Comparison of ENCODE assay signal across 1 cellular context in the genomic region with DNA sequence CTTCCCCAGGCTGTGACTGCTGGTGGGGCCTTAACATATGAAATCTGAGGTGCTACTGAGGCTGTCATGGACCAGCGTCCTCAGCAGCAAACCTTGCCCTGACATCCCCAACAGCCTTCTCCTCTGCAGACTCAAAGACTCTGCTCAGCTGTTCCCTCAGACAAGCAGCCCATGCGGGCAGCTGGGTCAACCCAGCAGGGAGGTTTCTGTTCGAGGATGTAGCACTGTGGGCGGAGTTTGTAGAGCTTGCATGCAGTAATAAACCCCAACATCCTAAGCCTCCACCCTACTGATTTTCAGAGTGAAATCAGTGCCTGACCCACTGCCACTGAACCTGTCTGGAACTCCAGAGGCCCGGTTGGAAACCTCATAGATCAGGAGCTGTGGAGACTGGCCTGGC.
TF ChIP-seq lines count a peak whose summit lies in the region.

No MANE protein-coding gene starts in this region.

TF ChIP-seq in GM23338, 12 proteins besides CTCF, POLR2A, EP300 and RAD21 (continued from another document):
- TF ChIP-seq, protein P1, sequence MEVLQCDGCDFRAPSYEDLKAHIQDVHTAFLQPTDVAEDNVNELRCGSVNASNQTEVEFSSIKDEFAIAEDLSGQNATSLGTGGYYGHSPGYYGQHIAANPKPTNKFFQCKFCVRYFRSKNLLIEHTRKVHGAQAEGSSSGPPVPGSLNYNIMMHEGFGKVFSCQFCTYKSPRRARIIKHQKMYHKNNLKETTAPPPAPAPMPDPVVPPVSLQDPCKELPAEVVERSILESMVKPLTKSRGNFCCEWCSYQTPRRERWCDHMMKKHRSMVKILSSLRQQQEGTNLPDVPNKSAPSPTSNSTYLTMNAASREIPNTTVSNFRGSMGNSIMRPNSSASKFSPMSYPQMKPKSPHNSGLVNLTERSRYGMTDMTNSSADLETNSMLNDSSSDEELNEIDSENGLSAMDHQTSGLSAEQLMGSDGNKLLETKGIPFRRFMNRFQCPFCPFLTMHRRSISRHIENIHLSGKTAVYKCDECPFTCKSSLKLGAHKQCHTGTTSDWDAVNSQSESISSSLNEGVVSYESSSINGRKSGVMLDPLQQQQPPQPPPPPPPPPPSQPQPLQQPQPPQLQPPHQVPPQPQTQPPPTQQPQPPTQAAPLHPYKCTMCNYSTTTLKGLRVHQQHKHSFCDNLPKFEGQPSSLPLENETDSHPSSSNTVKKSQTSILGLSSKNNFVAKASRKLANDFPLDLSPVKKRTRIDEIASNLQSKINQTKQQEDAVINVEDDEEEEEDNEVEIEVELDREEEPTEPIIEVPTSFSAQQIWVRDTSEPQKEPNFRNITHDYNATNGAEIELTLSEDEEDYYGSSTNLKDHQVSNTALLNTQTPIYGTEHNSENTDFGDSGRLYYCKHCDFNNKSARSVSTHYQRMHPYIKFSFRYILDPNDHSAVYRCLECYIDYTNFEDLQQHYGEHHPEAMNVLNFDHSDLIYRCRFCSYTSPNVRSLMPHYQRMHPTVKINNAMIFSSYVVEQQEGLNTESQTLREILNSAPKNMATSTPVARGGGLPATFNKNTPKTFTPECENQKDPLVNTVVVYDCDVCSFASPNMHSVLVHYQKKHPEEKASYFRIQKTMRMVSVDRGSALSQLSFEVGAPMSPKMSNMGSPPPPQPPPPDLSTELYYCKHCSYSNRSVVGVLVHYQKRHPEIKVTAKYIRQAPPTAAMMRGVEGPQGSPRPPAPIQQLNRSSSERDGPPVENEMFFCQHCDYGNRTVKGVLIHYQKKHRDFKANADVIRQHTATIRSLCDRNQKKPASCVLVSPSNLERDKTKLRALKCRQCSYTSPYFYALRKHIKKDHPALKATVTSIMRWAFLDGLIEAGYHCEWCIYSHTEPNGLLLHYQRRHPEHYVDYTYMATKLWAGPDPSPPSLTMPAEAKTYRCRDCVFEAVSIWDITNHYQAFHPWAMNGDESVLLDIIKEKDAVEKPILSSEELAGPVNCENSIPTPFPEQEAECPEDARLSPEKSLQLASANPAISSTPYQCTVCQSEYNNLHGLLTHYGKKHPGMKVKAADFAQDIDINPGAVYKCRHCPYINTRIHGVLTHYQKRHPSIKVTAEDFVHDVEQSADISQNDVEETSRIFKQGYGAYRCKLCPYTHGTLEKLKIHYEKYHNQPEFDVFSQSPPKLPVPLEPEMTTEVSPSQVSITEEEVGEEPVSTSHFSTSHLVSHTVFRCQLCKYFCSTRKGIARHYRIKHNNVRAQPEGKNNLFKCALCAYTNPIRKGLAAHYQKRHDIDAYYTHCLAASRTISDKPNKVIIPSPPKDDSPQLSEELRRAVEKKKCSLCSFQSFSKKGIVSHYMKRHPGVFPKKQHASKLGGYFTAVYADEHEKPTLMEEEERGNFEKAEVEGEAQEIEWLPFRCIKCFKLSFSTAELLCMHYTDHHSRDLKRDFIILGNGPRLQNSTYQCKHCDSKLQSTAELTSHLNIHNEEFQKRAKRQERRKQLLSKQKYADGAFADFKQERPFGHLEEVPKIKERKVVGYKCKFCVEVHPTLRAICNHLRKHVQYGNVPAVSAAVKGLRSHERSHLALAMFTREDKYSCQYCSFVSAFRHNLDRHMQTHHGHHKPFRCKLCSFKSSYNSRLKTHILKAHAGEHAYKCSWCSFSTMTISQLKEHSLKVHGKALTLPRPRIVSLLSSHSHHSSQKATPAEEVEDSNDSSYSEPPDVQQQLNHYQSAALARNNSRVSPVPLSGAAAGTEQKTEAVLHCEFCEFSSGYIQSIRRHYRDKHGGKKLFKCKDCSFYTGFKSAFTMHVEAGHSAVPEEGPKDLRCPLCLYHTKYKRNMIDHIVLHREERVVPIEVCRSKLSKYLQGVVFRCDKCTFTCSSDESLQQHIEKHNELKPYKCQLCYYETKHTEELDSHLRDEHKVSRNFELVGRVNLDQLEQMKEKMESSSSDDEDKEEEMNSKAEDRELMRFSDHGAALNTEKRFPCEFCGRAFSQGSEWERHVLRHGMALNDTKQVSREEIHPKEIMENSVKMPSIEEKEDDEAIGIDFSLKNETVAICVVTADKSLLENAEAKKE (CRISPR knock-in tag; IDR thresholded peaks at IDR 0.05) = no peak
- TF ChIP-seq JUNB (IDR thresholded peaks at IDR 0.05; ENCODE audit: unreplicated experiment) (no peak), STAT1 (IDR thresholded peaks at IDR 0.05; ENCODE audit: unreplicated experiment) (no peak), POLR2AphosphoS5 (IDR thresholded peaks at IDR 0.05; ENCODE audit: low read depth) (no peak), ZNF331 (CRISPR knock-in tag; IDR thresholded peaks at IDR 0.05; ENCODE audit: low read depth) (no peak), CREB1 (CRISPR knock-in tag; IDR thresholded peaks at IDR 0.05; ENCODE audit: low read depth) (no peak), NANOG (IDR thresholded peaks at IDR 0.05; ENCODE audit: borderline replicate concordance) (no peak), EZH2 (IDR thresholded peaks at IDR 0.05; ENCODE audit: low read depth, unreplicated experiment) (no peak)
- TF ChIP-seq, protein P2, sequence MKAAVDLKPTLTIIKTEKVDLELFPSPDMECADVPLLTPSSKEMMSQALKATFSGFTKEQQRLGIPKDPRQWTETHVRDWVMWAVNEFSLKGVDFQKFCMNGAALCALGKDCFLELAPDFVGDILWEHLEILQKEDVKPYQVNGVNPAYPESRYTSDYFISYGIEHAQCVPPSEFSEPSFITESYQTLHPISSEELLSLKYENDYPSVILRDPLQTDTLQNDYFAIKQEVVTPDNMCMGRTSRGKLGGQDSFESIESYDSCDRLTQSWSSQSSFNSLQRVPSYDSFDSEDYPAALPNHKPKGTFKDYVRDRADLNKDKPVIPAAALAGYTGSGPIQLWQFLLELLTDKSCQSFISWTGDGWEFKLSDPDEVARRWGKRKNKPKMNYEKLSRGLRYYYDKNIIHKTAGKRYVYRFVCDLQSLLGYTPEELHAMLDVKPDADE (IDR thresholded peaks at IDR 0.05) = no peak
- TF ChIP-seq, protein P3, sequence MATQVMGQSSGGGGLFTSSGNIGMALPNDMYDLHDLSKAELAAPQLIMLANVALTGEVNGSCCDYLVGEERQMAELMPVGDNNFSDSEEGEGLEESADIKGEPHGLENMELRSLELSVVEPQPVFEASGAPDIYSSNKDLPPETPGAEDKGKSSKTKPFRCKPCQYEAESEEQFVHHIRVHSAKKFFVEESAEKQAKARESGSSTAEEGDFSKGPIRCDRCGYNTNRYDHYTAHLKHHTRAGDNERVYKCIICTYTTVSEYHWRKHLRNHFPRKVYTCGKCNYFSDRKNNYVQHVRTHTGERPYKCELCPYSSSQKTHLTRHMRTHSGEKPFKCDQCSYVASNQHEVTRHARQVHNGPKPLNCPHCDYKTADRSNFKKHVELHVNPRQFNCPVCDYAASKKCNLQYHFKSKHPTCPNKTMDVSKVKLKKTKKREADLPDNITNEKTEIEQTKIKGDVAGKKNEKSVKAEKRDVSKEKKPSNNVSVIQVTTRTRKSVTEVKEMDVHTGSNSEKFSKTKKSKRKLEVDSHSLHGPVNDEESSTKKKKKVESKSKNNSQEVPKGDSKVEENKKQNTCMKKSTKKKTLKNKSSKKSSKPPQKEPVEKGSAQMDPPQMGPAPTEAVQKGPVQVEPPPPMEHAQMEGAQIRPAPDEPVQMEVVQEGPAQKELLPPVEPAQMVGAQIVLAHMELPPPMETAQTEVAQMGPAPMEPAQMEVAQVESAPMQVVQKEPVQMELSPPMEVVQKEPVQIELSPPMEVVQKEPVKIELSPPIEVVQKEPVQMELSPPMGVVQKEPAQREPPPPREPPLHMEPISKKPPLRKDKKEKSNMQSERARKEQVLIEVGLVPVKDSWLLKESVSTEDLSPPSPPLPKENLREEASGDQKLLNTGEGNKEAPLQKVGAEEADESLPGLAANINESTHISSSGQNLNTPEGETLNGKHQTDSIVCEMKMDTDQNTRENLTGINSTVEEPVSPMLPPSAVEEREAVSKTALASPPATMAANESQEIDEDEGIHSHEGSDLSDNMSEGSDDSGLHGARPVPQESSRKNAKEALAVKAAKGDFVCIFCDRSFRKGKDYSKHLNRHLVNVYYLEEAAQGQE (IDR thresholded peaks at IDR 0.05; ENCODE audit: unreplicated experiment) = no peak
